ENCODE assay signal across 1 cellular context in genomic region chr19:33290082-33290815, GRCh38.
TF ChIP-seq lines count a peak whose summit lies in the region.

No MANE protein-coding gene starts in this region.

TF ChIP-seq in HepG2, 621 proteins besides CTCF, POLR2A, EP300 and RAD21:
- TF ChIP-seq ZMYM3 (CRISPR knock-in tag; IDR thresholded peaks at IDR 0.05) = peak; percentile 49; the same call in 1 of the 2 replicates
- TF ChIP-seq HNF4A (CRISPR knock-in tag; IDR thresholded peaks at IDR 0.05) = no peak
- TF ChIP-seq ZFY (CRISPR knock-in tag; IDR thresholded peaks at IDR 0.05) = no peak
- peak; percentile 99 for TF ChIP-seq ZNF768 (CRISPR knock-in tag; IDR thresholded peaks at IDR 0.05)
- TF ChIP-seq PHF5A (CRISPR knock-in tag; IDR thresholded peaks at IDR 0.05; ENCODE audit: low read depth, unreplicated experiment) = no peak
- no peak for TF ChIP-seq ZNF18 (CRISPR knock-in tag; IDR thresholded peaks at IDR 0.05; ENCODE audit: insufficient replicate concordance)
- peak; percentile 18; the same call in 1 of the 2 replicates for TF ChIP-seq MYC (CRISPR knock-in tag; IDR thresholded peaks at IDR 0.05; ENCODE audit: borderline replicate concordance)
